ENCODE assay signal across 8 cellular contexts in genomic region chr7:42238709-42239395, GRCh38. TPM values are rescaled to one million over a fixed set of nuclear protein-coding genes. Genes with fewer than 3 reads are reported as not detected.
DNase-seq lines count a peak whose midpoint lies in the region; ATAC-seq and TF ChIP-seq lines count a peak whose summit lies in the region.

No MANE protein-coding gene starts in this region.

- H3K4ac ChIP-seq in IMR-90 (ENCODE audit: low read depth, low read length), result peak overlapping the region; percentile 79

- no peak overlapping the region for H3K56ac ChIP-seq in IMR-90 (ENCODE audit: extremely low read depth, insufficient read depth, low read length)

- H3K4me2 ChIP-seq in IMR-90 (ENCODE audit: low read depth, low read length), result peak overlapping the region; percentile 20; the same call in 1 of the 2 replicates

- H4K8ac ChIP-seq in IMR-90 (ENCODE audit: low read depth in 2 of 2, low read length in 2 of 2), result peak overlapping the region; percentile 59 to 82; a peak in 3 of 4 replicates

- H3K4me1 ChIP-seq in IMR-90 (ENCODE audit: control insufficient read depth, insufficient read depth, low read length), result peaks cover 7% of the 10 kb centered on the region
- H3K4me1 ChIP-seq in naive thymus-derived CD4-positive, alpha-beta T cell (ENCODE audit: control insufficient read depth in 2 of 2, insufficient read depth in 2 of 2, low read length in 2 of 2), result no peaks in the 10 kb centered on the region

- H3K9me3 ChIP-seq in IMR-90 (ENCODE audit: control insufficient read depth, insufficient read depth, low read length), result no peaks in the 10 kb centered on the region
- no peaks in the 10 kb centered on the region for H3K9me3 ChIP-seq in naive thymus-derived CD4-positive, alpha-beta T cell (ENCODE audit: control insufficient read depth in 2 of 3, low read length in 3 of 3)

- peak overlapping the region; percentile 22; the same call in 1 of the 2 replicates for H3K23ac ChIP-seq in IMR-90 (ENCODE audit: low read depth, low read length)

- H3K79me1 ChIP-seq in IMR-90 (ENCODE audit: low read depth in 1 of 2, low read length in 2 of 2), result peaks cover 7 to 18% of the 10 kb centered on the region in 2 experiments; a peak in 2 of 4 replicates

- H3K18ac ChIP-seq in IMR-90 (ENCODE audit: low read depth, low read length), result peak overlapping the region; percentile 80

- H3K9me1 ChIP-seq in IMR-90 (ENCODE audit: insufficient read depth, low read length), result no peaks in the 10 kb centered on the region

- peak; percentile 9 for ATAC-seq in IMR-90 (ENCODE audit: low read depth)
- no peak for ATAC-seq in naive thymus-derived CD4-positive, alpha-beta T cell
- ATAC-seq in HG02870 (IDR thresholded peaks at IDR 0.05; ENCODE audit: unreplicated experiment), result no peak
- no peak for ATAC-seq in HG02759 (IDR thresholded peaks at IDR 0.05; ENCODE audit: unreplicated experiment)

- intact Hi-C loops in IMR-90 (cut with micrococcal nuclease), result loop anchor here (5.0 kb wide), 3 partner anchors 87 to 593 kb away; no protein-coding TSS in a partner anchor
- intact Hi-C loops in naive thymus-derived CD4-positive, alpha-beta T cell (cut with micrococcal nuclease), result no loop called here

- in situ Hi-C loops in IMR-90 (cut with MboI; ENCODE audit: low sequenced_read_pairs), result loop anchor here (25.0 kb wide), 1 partner anchor 252 kb away; no protein-coding TSS in a partner anchor

- no peak overlapping the region for H3K14ac ChIP-seq in IMR-90 (replicated peaks; ENCODE audit: low read depth, low read length)

- BruUV-seq in IMR-90 (replicated peaks; lab: Mats Ljungman, UMichigan), result no TSS peak

- H3K4me1 Mint-ChIP-seq in endothelial cell (ENCODE audit: unreplicated experiment), result peaks cover 21% of the 10 kb centered on the region
- peaks cover 11 to 21% (median 17%) of the 10 kb centered on the region in 7 donors for H3K4me1 Mint-ChIP-seq in naive thymus-derived CD4-positive, alpha-beta T cell

- H3K36me3 Mint-ChIP-seq in endothelial cell (ENCODE audit: low read depth, unreplicated experiment), result no peaks in the 10 kb centered on the region
- no peaks in the 10 kb centered on the region for H3K36me3 Mint-ChIP-seq in naive thymus-derived CD4-positive, alpha-beta T cell

- H3K27ac Mint-ChIP-seq in endothelial cell (ENCODE audit: unreplicated experiment), result peak overlapping the region; percentile 88
- no peak overlapping the region for H3K27ac Mint-ChIP-seq in naive thymus-derived CD4-positive, alpha-beta T cell

- CTCF ChIA-PET in IMR-90 (lab: Yijun Ruan, JAX), result interaction anchor here (0.9 kb wide), 1 partner anchor 8 kb away, joined by 3 read pairs; no protein-coding TSS in a partner anchor
- CTCF ChIA-PET in naive thymus-derived CD4-positive, alpha-beta T cell (lab: Charles Lee), result no interaction called here

- no peak overlapping the region for H4K91ac ChIP-seq in IMR-90 (ENCODE audit: insufficient read depth, low read depth, low read length)

- H2AK5ac ChIP-seq in IMR-90 (ENCODE audit: low read depth, low read length), result no peak overlapping the region

- H2AK9ac ChIP-seq in IMR-90 (replicated peaks; ENCODE audit: low read depth, low read length, poor library complexity), result no peak overlapping the region

- no peak for TF ChIP-seq CTCF in AG10803 (conservative IDR thresholded peaks at IDR 0.05; ENCODE audit: low read length)
- no peak for TF ChIP-seq CTCF in IMR-90 (conservative IDR thresholded peaks at IDR 0.05; ENCODE audit: low read depth, low read length)
- TF ChIP-seq CTCF in endothelial cell (IDR thresholded peaks at IDR 0.05; ENCODE audit: unreplicated experiment), result no peak

- peaks cover 11% of the 10 kb centered on the region for H3K27me3 Mint-ChIP-seq in endothelial cell (ENCODE audit: unreplicated experiment)
- peaks cover 48 to 72% (median 64%) of the 10 kb centered on the region in 5 donors for H3K27me3 Mint-ChIP-seq in naive thymus-derived CD4-positive, alpha-beta T cell

- H4K5ac ChIP-seq in IMR-90 (ENCODE audit: low read depth, low read length), result peak overlapping the region; percentile 82

- DNase-seq in AG10803 (ENCODE audit: low read depth) (peak; percentile 70), IMR-90 (peak; percentile 84), endothelial cell (ENCODE audit: low spot score) (no peak), NCI-H774 (lab: John Stamatoyannopoulos, UW) (no peak), NCI-H524 treated with DMSO at 0.1 percent for 48 hours (lab: John Stamatoyannopoulos, UW) (no peak)
- DNase-seq in naive thymus-derived CD4-positive, alpha-beta T cell, result no peak

- H2BK15ac ChIP-seq in IMR-90 (ENCODE audit: low read depth, low read length), result peak overlapping the region; percentile 52; the same call in 1 of the 3 replicates

- peak overlapping the region; percentile 97 for H3K4me3 Mint-ChIP-seq in endothelial cell (ENCODE audit: unreplicated experiment)
- H3K4me3 Mint-ChIP-seq in naive thymus-derived CD4-positive, alpha-beta T cell, result peak overlapping the region; percentile 64 to 93 (median 76)

- H3K36me3 ChIP-seq in IMR-90 (ENCODE audit: control insufficient read depth, insufficient read depth, low read length), result no peaks in the 10 kb centered on the region
- H3K36me3 ChIP-seq in naive thymus-derived CD4-positive, alpha-beta T cell (ENCODE audit: control insufficient read depth in 2 of 3, insufficient read depth in 3 of 3, low read length in 3 of 3), result no peaks in the 10 kb centered on the region

- 20% methylated on average over 2 of the region's 15 CpGs; no CpG with 5 or more reads in 1 of the 2 experiments for WGBS in IMR-90 (ENCODE audit: extremely low coverage in 2 of 2, insufficient read length in 1 of 2), 2 experiments

- H3K9ac ChIP-seq in IMR-90 (ENCODE audit: low read depth, low read length), result peak overlapping the region; percentile 67; the same call in 1 of the 2 replicates

- peak overlapping the region; percentile 52; the same call in 1 of the 2 replicates for H2BK120ac ChIP-seq in IMR-90 (ENCODE audit: low read depth, low read length)

- peak overlapping the region; percentile 30; the same call in 1 of the 2 replicates for H2BK20ac ChIP-seq in IMR-90 (ENCODE audit: low read depth, low read length)

- H3K27ac ChIP-seq in IMR-90 (ENCODE audit: insufficient read depth, low read length), result peak overlapping the region; percentile 87; the same call in 1 of the 2 replicates
- no peak overlapping the region for H3K27ac ChIP-seq in naive thymus-derived CD4-positive, alpha-beta T cell (ENCODE audit: low read depth, low read length)

- H4K20me1 ChIP-seq in IMR-90 (ENCODE audit: insufficient read depth, low read length), result peaks cover 10% of the 10 kb centered on the region

- no peak for TF ChIP-seq RAD21 in IMR-90 (IDR thresholded peaks at IDR 0.05; ENCODE audit: low read length)

- H3K9me3 Mint-ChIP-seq in endothelial cell (ENCODE audit: unreplicated experiment), result no peaks in the 10 kb centered on the region
- peaks cover 0 to 6% (median 0%) of the 10 kb centered on the region in 11 donors for H3K9me3 Mint-ChIP-seq in naive thymus-derived CD4-positive, alpha-beta T cell

- POLR2A ChIA-PET in IMR-90 (lab: Charles Lee; ENCODE audit: unreplicated experiment), result interaction anchor here (0.6 kb wide), 1 partner anchor 237 kb away, joined by 3 read pairs; no protein-coding TSS in a partner anchor
- POLR2A ChIA-PET in naive thymus-derived CD4-positive, alpha-beta T cell (lab: Charles Lee), result no interaction called here

- H2BK5ac ChIP-seq in IMR-90 (ENCODE audit: low read depth, low read length, poor library complexity, severe bottlenecking), result peak overlapping the region; percentile 25

- H3K4me3 ChIP-seq in AG10803 (ENCODE audit: low read length) (no peak overlapping the region), IMR-90 (ENCODE audit: insufficient read depth, low read depth, low read length) (no peak overlapping the region)
- no peak overlapping the region for H3K4me3 ChIP-seq in naive thymus-derived CD4-positive, alpha-beta T cell (ENCODE audit: low read length)

- peak overlapping the region; percentile 25 for H2AFZ ChIP-seq in IMR-90 (replicated peaks; ENCODE audit: low read length, poor library complexity)

- TF ChIP-seq POLR2A in IMR-90 (IDR thresholded peaks at IDR 0.05; ENCODE audit: low read depth, low read length), result no peak

- dilution Hi-C loops in IMR-90 (cut with HindIII; ENCODE audit: low sequenced_read_pairs, unreplicated experiment), result no loop called here

- H3K27me3 ChIP-seq in IMR-90 (ENCODE audit: control insufficient read depth, insufficient read depth, low read length), result no peaks in the 10 kb centered on the region
- no peaks in the 10 kb centered on the region for H3K27me3 ChIP-seq in naive thymus-derived CD4-positive, alpha-beta T cell (ENCODE audit: control insufficient read depth in 2 of 2, insufficient read depth in 2 of 2, low read length in 2 of 2)

TF ChIP-seq in IMR-90, 13 proteins besides CTCF, POLR2A, EP300 and RAD21:
- peak; percentile 69; the same call in 1 of the 2 replicates for TF ChIP-seq FOS (IDR thresholded peaks at IDR 0.05; ENCODE audit: low read depth, low read length)
- peak; percentile 99 for TF ChIP-seq BHLHE40 (IDR thresholded peaks at IDR 0.05; ENCODE audit: low read depth, low read length)
- peak; percentile 28; the same call in 1 of the 2 replicates for TF ChIP-seq USF2 (IDR thresholded peaks at IDR 0.05; ENCODE audit: low read depth, low read length)
- TF ChIP-seq SMC3 (IDR thresholded peaks at IDR 0.05; ENCODE audit: low read depth, low read length), result no peak
- 0 out of 2 replicates have a peak, but pooled peaks have one; percentile 22 for TF ChIP-seq MXI1 (IDR thresholded peaks at IDR 0.05; ENCODE audit: borderline replicate concordance, low read depth, low read length)
- TF ChIP-seq CHD1 (IDR thresholded peaks at IDR 0.05; ENCODE audit: low read depth, low read length), result no peak
- no peak for TF ChIP-seq CEBPB (IDR thresholded peaks at IDR 0.05; ENCODE audit: low read depth, low read length)
- no peak for TF ChIP-seq MAZ (IDR thresholded peaks at IDR 0.05; ENCODE audit: borderline replicate concordance, low read depth, low read length)
- no peak for TF ChIP-seq NFE2L2 (IDR thresholded peaks at IDR 0.05; ENCODE audit: low read depth, low read length)
TF ChIP-seq in IMR-90: peak in this region for 4.

RNA-seq across cellular contexts. Expression of gene GLI3, which starts 1.8 kb away (rescaled TPM):
- total RNA-seq in IMR-90 (2012; rRNA removed) (1.3 and 1.7 TPM in 2 replicates), endothelial cell (ENCODE audit: unreplicated experiment) (24.9 TPM)
- 3.9 TPM in 2 replicates for polyA plus RNA-seq in IMR-90 (2012; rRNA removed)
- polyA plus RNA-seq in IMR-90 (2012; cell fraction: cytosol; rRNA removed), result 2.5 and 4.5 TPM in 2 replicates
- polyA plus RNA-seq in IMR-90 (2012; cell fraction: nucleus; rRNA removed; ENCODE audit: low replicate concordance), result 5.9 and 9.0 TPM in 2 replicates
- under 1 TPM in 2 of 5 experiments, not detected in 3; 0.32 to 0.95 TPM for total RNA-seq in naive thymus-derived CD4-positive, alpha-beta T cell
- polyA plus RNA-seq in naive thymus-derived CD4-positive, alpha-beta T cell, result under 1 TPM in 1 of 2 donors, not detected in 1; 0.54 TPM

Comparison
In these comparisons a context has a peak if more than half of its experiments do, and no peak if none do; other contexts are left out.
1. DNase-seq: peak in AG10803 (single experiment) and IMR-90 (single experiment); none in endothelial cell (single experiment), naive thymus-derived CD4-positive, alpha-beta T cell (0 of 9), NCI-H774 (single experiment) and NCI-H524 treated with DMSO at 0.1 percent for 48 hours (single experiment).